8 cellular contexts compared by ENCODE assay signal in genomic region chr19:19191920-19192882, GRCh38. TPM values are rescaled to one million over a fixed set of nuclear protein-coding genes. Genes with fewer than 3 reads are reported as not detected.
DNase-seq lines count a peak whose midpoint lies in the region; ATAC-seq, FAIRE-seq and TF ChIP-seq lines count a peak whose summit lies in the region.

TSS of gene BORCS8 (minus strand) at chr19:19192152. CDS start at chr19:19192117, 35 bp downstream.
TSS of gene RFXANK (plus strand) at chr19:19192258. CDS start at chr19:19193947, 1,689 bp downstream.

- peak within 1 kb of the TSS; percentile 94 for H3K4me2 ChIP-seq in keratinocyte (ENCODE audit: control insufficient read depth, extremely low read depth, insufficient read depth, low read depth, low read length)

- H3K4me1 ChIP-seq in keratinocyte (ENCODE audit: control insufficient read depth, extremely low read depth, insufficient read depth, low read length), result peaks cover 14% of the 10 kb centered on the region

- no peaks in the 10 kb centered on the region for H4K20me1 ChIP-seq in keratinocyte (ENCODE audit: control insufficient read depth, extremely low read depth, insufficient read depth, low read length)

- H3K9ac ChIP-seq in keratinocyte (ENCODE audit: control insufficient read depth, extremely low read depth, insufficient read depth, low read length), result peak within 1 kb of the TSS; percentile 100

- peaks cover 51% of the 10 kb centered on the region for H3K79me2 ChIP-seq in keratinocyte (ENCODE audit: control insufficient read depth, insufficient read depth, low read length)

- H3K4me3 ChIP-seq in keratinocyte (ENCODE audit: control insufficient read depth in 2 of 3, extremely low read depth in 1 of 3, insufficient read depth in 2 of 3, low read depth in 1 of 3, low read length in 3 of 3), result peak within 1 kb of the TSS; percentile 97 to 99 (median 99)

- peak within 1 kb of the TSS; percentile 98 for H3K27ac Mint-ChIP-seq in chondrocyte (ENCODE audit: unreplicated experiment)

- H3K9me3 ChIP-seq in keratinocyte (ENCODE audit: control insufficient read depth, low read depth, low read length), result no peaks in the 10 kb centered on the region

- peak; percentile 81 for TF ChIP-seq POLR2A in GM19193 (IDR thresholded peaks at IDR 0.05; ENCODE audit: extremely low read depth, insufficient read depth, insufficient read length)

- peaks cover 7% of the 10 kb centered on the region for H3K36me3 Mint-ChIP-seq in chondrocyte (ENCODE audit: low read depth)

- H3K4me1 Mint-ChIP-seq in chondrocyte (ENCODE audit: low read depth), result peaks cover 43% of the 10 kb centered on the region

- no peaks in the 10 kb centered on the region for H3K27me3 ChIP-seq in keratinocyte (ENCODE audit: control insufficient read depth, extremely low read depth, insufficient read depth, low read length)

- no peaks in the 10 kb centered on the region for H3K9me3 Mint-ChIP-seq in chondrocyte (ENCODE audit: low read depth)

- TF ChIP-seq CTCF in chondrocyte (IDR thresholded peaks at IDR 0.05) (no peak), keratinocyte (optimal IDR thresholded peaks at IDR 0.05 in 1 of 3, IDR thresholded peaks at IDR 0.05 in 1 of 3, conservative IDR thresholded peaks at IDR 0.05 in 1 of 3; ENCODE audit: extremely low read depth in 1 of 3, insufficient read depth in 2 of 3, low read length in 3 of 3) (no peak)

- peak; percentile 84 for ATAC-seq in HG03439 (IDR thresholded peaks at IDR 0.05; ENCODE audit: unreplicated experiment)

- FAIRE-seq in keratinocyte (lab: Jason Lieb, UNC), result peak; percentile 88

- DNase-seq in AML-193 (lab: John Stamatoyannopoulos, UW), result peak; percentile 97 to 98
- peak; percentile 98 for DNase-seq in NCI-H510A treated with DMSO at 0.1 percent for 48 hours (lab: John Stamatoyannopoulos, UW)
- peak; percentile 98 for DNase-seq in activated CD4-positive, alpha-beta T cell treated with anti-CD3 and anti-CD28 coated beads for 24 hours (ENCODE audit: low read depth in 2 of 2)
- peak; percentile 99 for DNase-seq in chondrocyte (ENCODE audit: low spot score)
- DNase-seq in keratinocyte (ENCODE audit: low read depth, low spot score), result peak; percentile 91
- DNase-seq in stimulated activated CD4-positive, alpha-beta T cell treated with anti-CD3 and anti-CD28 coated beads, Interleukin-15, amount 100 ng/mL, for 1 hour (ENCODE audit: low read depth in 1 of 2, low spot score in 1 of 2), result peak; percentile 94 to 97

- no peaks in the 10 kb centered on the region for H3K9me1 ChIP-seq in keratinocyte (ENCODE audit: control insufficient read depth, extremely low read depth, insufficient read depth, low read length)

- peaks cover 6 to 19% of the 10 kb centered on the region in 2 experiments for H3K36me3 ChIP-seq in keratinocyte (ENCODE audit: control insufficient read depth in 2 of 2, extremely low read depth in 1 of 2, insufficient read depth in 2 of 2, low read length in 2 of 2)

- peak within 1 kb of the TSS; percentile 99 for H3K27ac ChIP-seq in keratinocyte (ENCODE audit: control insufficient read depth, insufficient read depth, low read length)

- dilution Hi-C loops in keratinocyte (cut with MboI; ENCODE audit: extremely low pct_ligation_motif_present, low sequenced_read_pairs), result no loop called here

- H3K27me3 Mint-ChIP-seq in chondrocyte (ENCODE audit: low read depth), result no peaks in the 10 kb centered on the region

- H3K4me3 Mint-ChIP-seq in chondrocyte (ENCODE audit: unreplicated experiment), result peak within 1 kb of the TSS; percentile 93

- H2AFZ ChIP-seq in keratinocyte (ENCODE audit: control insufficient read depth, low read length), result peak within 1 kb of the TSS; percentile 100

RNA-seq across cellular contexts. Expression of gene BORCS8, which starts in this region (rescaled TPM):
- 14.5 to 29.6 TPM (median 14.6 TPM) in 3 replicates for total RNA-seq in chondrocyte
- polyA plus RNA-seq in keratinocyte, result 16.3 to 19.6 TPM (median 18.1 TPM) in 3 replicates
- 1.6 TPM for polyA plus RNA-seq in keratinocyte (2011; ENCODE audit: low read depth)
- polyA plus RNA-seq in keratinocyte (2011; cell fraction: cytosol; rRNA removed), result 13.0 and 24.1 TPM in 2 replicates
- polyA plus RNA-seq in keratinocyte (2011; cell fraction: nucleus; rRNA removed), result 14.3 and 18.5 TPM in 2 replicates
- 6.5 and 19.3 TPM in 2 replicates for polyA plus RNA-seq in keratinocyte (2012; ENCODE audit: low replicate concordance)
- polyA minus RNA-seq in keratinocyte, result 9.0 to 29.3 TPM (median 15.6 TPM) in 3 replicates
- polyA minus RNA-seq in keratinocyte (2011; cell fraction: cytosol; rRNA and poly(A)+ RNA removed), result 10.4 TPM
- polyA minus RNA-seq in keratinocyte (2011; cell fraction: nucleus; rRNA and poly(A)+ RNA removed), result 8.2 and 8.5 TPM in 2 replicates

RNA-seq across cellular contexts. Expression of gene RFXANK, which starts in this region (rescaled TPM):
- total RNA-seq in chondrocyte, result 64.8 to 68.9 TPM (median 66.5 TPM) in 3 replicates
- polyA plus RNA-seq in keratinocyte, result 49.0 to 70.8 TPM (median 51.3 TPM) in 3 replicates
- 15.3 TPM for polyA plus RNA-seq in keratinocyte (2011; ENCODE audit: low read depth)
- 31.1 and 63.0 TPM in 2 replicates for polyA plus RNA-seq in keratinocyte (2011; cell fraction: cytosol; rRNA removed)
- polyA plus RNA-seq in keratinocyte (2011; cell fraction: nucleus; rRNA removed), result 83.4 and 108 TPM in 2 replicates
- polyA plus RNA-seq in keratinocyte (2012; ENCODE audit: low replicate concordance), result 67.3 and 105 TPM in 2 replicates
- polyA minus RNA-seq in keratinocyte, result 37.5 to 93.6 TPM (median 52.6 TPM) in 3 replicates
- polyA minus RNA-seq in keratinocyte (2011; cell fraction: cytosol; rRNA and poly(A)+ RNA removed), result 62.2 TPM
- polyA minus RNA-seq in keratinocyte (2011; cell fraction: nucleus; rRNA and poly(A)+ RNA removed), result 27.2 and 31.6 TPM in 2 replicates

Comparison
In these comparisons a context has a peak if more than half of its experiments do, and no peak if none do; other contexts are left out.
1. Peak in every context shown above with its lines: DNase-seq, ATAC-seq, H3K4me3 ChIP-seq and H3K27ac ChIP-seq.